ENCODE assay signal across 1 cellular context in genomic region chr18:46250812-46251173, GRCh38.
TF ChIP-seq lines count a peak whose summit lies in the region.

No MANE protein-coding gene starts in this region.

TF ChIP-seq in HCT116, 20 proteins besides CTCF, POLR2A, EP300 and RAD21 (continued from another document):
- TF ChIP-seq, protein P1, sequence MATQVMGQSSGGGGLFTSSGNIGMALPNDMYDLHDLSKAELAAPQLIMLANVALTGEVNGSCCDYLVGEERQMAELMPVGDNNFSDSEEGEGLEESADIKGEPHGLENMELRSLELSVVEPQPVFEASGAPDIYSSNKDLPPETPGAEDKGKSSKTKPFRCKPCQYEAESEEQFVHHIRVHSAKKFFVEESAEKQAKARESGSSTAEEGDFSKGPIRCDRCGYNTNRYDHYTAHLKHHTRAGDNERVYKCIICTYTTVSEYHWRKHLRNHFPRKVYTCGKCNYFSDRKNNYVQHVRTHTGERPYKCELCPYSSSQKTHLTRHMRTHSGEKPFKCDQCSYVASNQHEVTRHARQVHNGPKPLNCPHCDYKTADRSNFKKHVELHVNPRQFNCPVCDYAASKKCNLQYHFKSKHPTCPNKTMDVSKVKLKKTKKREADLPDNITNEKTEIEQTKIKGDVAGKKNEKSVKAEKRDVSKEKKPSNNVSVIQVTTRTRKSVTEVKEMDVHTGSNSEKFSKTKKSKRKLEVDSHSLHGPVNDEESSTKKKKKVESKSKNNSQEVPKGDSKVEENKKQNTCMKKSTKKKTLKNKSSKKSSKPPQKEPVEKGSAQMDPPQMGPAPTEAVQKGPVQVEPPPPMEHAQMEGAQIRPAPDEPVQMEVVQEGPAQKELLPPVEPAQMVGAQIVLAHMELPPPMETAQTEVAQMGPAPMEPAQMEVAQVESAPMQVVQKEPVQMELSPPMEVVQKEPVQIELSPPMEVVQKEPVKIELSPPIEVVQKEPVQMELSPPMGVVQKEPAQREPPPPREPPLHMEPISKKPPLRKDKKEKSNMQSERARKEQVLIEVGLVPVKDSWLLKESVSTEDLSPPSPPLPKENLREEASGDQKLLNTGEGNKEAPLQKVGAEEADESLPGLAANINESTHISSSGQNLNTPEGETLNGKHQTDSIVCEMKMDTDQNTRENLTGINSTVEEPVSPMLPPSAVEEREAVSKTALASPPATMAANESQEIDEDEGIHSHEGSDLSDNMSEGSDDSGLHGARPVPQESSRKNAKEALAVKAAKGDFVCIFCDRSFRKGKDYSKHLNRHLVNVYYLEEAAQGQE (IDR thresholded peaks at IDR 0.05; ENCODE audit: low read depth): no peak
